In genomic region chr7:8251195-8251594, GRCh38 we compare ENCODE assay signal across 26 cellular contexts.
"Had no signal": no experiment of that assay in that cellular context is flagged by ENCODE, and none has a peak within 500 bp of the region (broad histone marks: within the 10 kb centered on the region; RNA-seq: fewer than 3 reads in every experiment).

No MANE protein-coding gene starts in this region.

- H3K27ac ChIP-seq: brain microvascular endothelial cell, RWPE1, SJSA1, VCaP had no signal

- H3K4me1 ChIP-seq: SJSA1 had no signal

- DNase-seq: activated CD4-positive, alpha-beta memory T cell treated with anti-CD3 and anti-CD28 coated beads, Interleukin-2, amount 10 ng/mL, durations not matched to agents 7 days and 5 days; activated CD4-positive, alpha-beta T cell treated with anti-CD3 and anti-CD28 coated beads for 36 hours; activated CD4-positive, alpha-beta T cell treated with anti-CD3 and anti-CD28 coated beads, Interleukin-2, amount 50 U/mL, for 1 hour; activated CD4-positive, CD25-positive, alpha-beta regulatory T cell; activated gamma-delta T cell; activated naive CD4-positive, alpha-beta T cell treated with anti-CD3 and anti-CD28 coated beads for 36 hours; activated T-cell treated with anti-CD3 and anti-CD28 coated beads for 4 hours; activated T-cell treated with anti-CD3 and anti-CD28 coated beads, Interleukin-2, amount 50 U/mL, for 48 hours; brain microvascular endothelial cell; cerebellar nuclear complex; NCI-H1048; NCI-H1417 treated with DMSO at 0.1 percent for 48 hours; NCI-H1694; NCI-H2029; NCI-H2107; NCI-H2171 treated with DMSO at 0.1 percent for 48 hours; NCI-H226; NCI-H526; NCI-H82; SHP77; T-cell had no signal

- H3K36me3 ChIP-seq: brain microvascular endothelial cell, SJSA1 had no signal

- H3K9me3 ChIP-seq: SJSA1 had no signal

- H3K4me3 ChIP-seq: SJSA1 had no signal

- H3K27me3 ChIP-seq: brain microvascular endothelial cell, SJSA1 had no signal

- ATAC-seq: activated CD4-positive, alpha-beta T cell treated with anti-CD3 and anti-CD28 coated beads for 36 hours; activated T-helper 17 cell treated with anti-CD3 and anti-CD28 coated beads, Interleukin-2, amount 50 U/mL, for 72 hours; Panc1; T-cell had no signal
